ENCODE assay signal across 8 cellular contexts in the genomic region with DNA sequence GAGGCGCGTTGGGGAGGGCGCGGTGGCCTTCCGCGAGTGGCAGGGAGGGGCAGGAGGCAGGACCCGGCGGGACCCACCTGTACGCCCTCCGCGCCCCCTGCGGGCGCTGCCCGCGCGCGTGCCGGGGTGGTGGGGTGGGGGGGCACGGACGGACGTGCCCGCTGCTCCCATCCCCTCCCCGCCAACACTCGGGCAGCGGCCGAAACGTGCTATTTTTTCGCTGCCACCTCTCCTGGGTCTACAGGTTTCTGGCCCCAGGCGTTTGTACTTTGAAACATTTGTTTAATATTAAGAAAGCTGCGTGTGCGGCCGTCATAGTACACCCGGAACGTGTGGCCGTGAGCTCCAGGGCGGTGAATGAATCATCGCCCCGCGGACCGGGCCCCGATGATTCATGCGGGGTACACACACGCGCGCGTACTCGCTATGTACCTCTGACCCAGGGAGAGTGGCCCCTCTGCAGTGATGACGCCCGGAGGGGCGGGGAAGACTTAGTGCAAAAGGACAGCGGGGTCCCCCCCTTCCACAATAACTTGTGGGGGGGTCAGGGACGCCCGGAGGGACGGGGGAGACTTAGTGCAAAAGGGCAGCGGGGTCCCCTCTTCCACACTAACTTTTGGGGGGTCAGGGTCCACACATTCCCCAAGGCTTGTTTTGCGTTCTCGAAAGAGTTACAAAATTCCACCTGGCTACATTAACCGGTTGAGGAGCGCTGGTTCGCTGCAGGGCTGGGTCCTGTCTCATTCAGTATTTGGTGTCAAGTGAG. TPM values are rescaled to one million over a fixed set of nuclear protein-coding genes. Genes with fewer than 3 reads are reported as not detected.
DNase-seq lines count a peak whose midpoint lies in the region; ATAC-seq and TF ChIP-seq lines count a peak whose summit lies in the region.

No MANE protein-coding gene starts in this region.

- WGBS in esophagus, 2 donors = 4% methylated on average over 52 to 60 of the region's 60 CpGs

- H3K27ac ChIP-seq in esophagus (ENCODE audit: low read depth in 2 of 2, low read length in 1 of 2) (peak overlapping the region; percentile 86 to 94), muscle layer of colon (ENCODE audit: low read depth, low read length) (peak overlapping the region; percentile 76)

- no peaks in the 10 kb centered on the region for H3K27me3 Mint-ChIP-seq in activated T-cell treated with anti-CD3 and anti-CD28 coated beads, Interleukin-2, amount 50 U/mL, for 24 hours

- DNase-seq in GM10248 (ENCODE audit: extremely low spot score) (peak; percentile 45), NCI-H460 (ENCODE audit: extremely low read depth, low read depth) (peak; percentile 43), cerebellar nuclear complex (lab: John Stamatoyannopoulos, UW) (no peak)
- peak; percentile 77 for DNase-seq in activated T-cell treated with anti-CD3 and anti-CD28 coated beads, Interleukin-2, amount 50 U/mL, for 24 hours
- DNase-seq in stimulated activated CD8-positive, alpha-beta memory T cell treated with anti-CD3 and anti-CD28 coated beads, Interleukin-7, amount 100 ng/mL, for 1 hour (ENCODE audit: low read depth in 2 of 2) = peak; percentile 42 to 58

- no peak overlapping the region for H3K9ac ChIP-seq in muscle layer of colon (ENCODE audit: low read length)

- TF ChIP-seq CTCF in GM10248 (IDR thresholded peaks at IDR 0.05; ENCODE audit: control extremely low read depth, extremely low read depth, low read depth, missing control alignments) = no peak

- H3K9me3 Mint-ChIP-seq in activated T-cell treated with anti-CD3 and anti-CD28 coated beads, Interleukin-2, amount 50 U/mL, for 24 hours = peaks cover 10% of the 10 kb centered on the region

- H3K4me3 Mint-ChIP-seq in activated T-cell treated with anti-CD3 and anti-CD28 coated beads, Interleukin-2, amount 50 U/mL, for 24 hours = peak overlapping the region; percentile 87

- POLR2A ChIA-PET in GM10248 (lab: Yijun Ruan, JAX) = interaction anchor here (0.8 kb wide), 1 partner anchor 23 kb away, joined by 3 read pairs; no protein-coding TSS in a partner anchor

- H3K9me3 ChIP-seq in esophagus (ENCODE audit: control insufficient read depth in 2 of 2, insufficient read depth in 1 of 2, low read depth in 1 of 2, low read length in 1 of 2) (no peaks in the 10 kb centered on the region), muscle layer of colon (ENCODE audit: low read length) (no peaks in the 10 kb centered on the region)

- peaks cover 54% of the 10 kb centered on the region for H3K4me1 Mint-ChIP-seq in activated T-cell treated with anti-CD3 and anti-CD28 coated beads, Interleukin-2, amount 50 U/mL, for 24 hours (ENCODE audit: low read depth)

- CTCF ChIA-PET in GM10248 (lab: Yijun Ruan, JAX) = interaction anchor here (1.4 kb wide), 1 partner anchor 29 kb away, joined by 4 read pairs; no protein-coding TSS in a partner anchor

- no peaks in the 10 kb centered on the region for H3K36me3 ChIP-seq in esophagus (ENCODE audit: control insufficient read depth in 2 of 2, insufficient read depth in 2 of 2, low read length in 1 of 2)
- no peaks in the 10 kb centered on the region for H3K36me3 ChIP-seq in muscle layer of colon (ENCODE audit: insufficient read depth, low read length)

- H3K4me1 ChIP-seq in esophagus (ENCODE audit: control insufficient read depth in 2 of 2, insufficient read depth in 2 of 2, low read length in 1 of 2) (no peaks in the 10 kb centered on the region), muscle layer of colon (ENCODE audit: insufficient read depth, low read length) (peaks cover 17% of the 10 kb centered on the region)

- H3K4me3 ChIP-seq in esophagus (ENCODE audit: low read depth in 1 of 2, low read length in 2 of 2) (peak overlapping the region; percentile 74 to 79), muscle layer of colon (ENCODE audit: low read depth in 1 of 2, low read length in 2 of 2) (peak overlapping the region; percentile 55 to 93)

- ATAC-seq in HG02623 (IDR thresholded peaks at IDR 0.05; ENCODE audit: unreplicated experiment) = peak; percentile 16

- H3K27me3 ChIP-seq in esophagus (ENCODE audit: control insufficient read depth in 1 of 2, insufficient read depth in 2 of 2, low read length in 2 of 2) = no peaks in the 10 kb centered on the region
- H3K27me3 ChIP-seq in muscle layer of colon (ENCODE audit: control insufficient read depth in 1 of 2, insufficient read depth in 2 of 2, low read length in 2 of 2) = no peaks in the 10 kb centered on the region

- peak overlapping the region; percentile 96 for H3K27ac Mint-ChIP-seq in activated T-cell treated with anti-CD3 and anti-CD28 coated beads, Interleukin-2, amount 50 U/mL, for 24 hours

- H3K36me3 Mint-ChIP-seq in activated T-cell treated with anti-CD3 and anti-CD28 coated beads, Interleukin-2, amount 50 U/mL, for 24 hours (ENCODE audit: low read depth) = peaks cover 21% of the 10 kb centered on the region

RNA-seq across cellular contexts. Expression of a gene that starts 56.6 kb away (rescaled TPM):
- 49.5 and 51.4 TPM in 2 replicates for total RNA-seq in NCI-H460 (2014; rRNA removed; shearing (Covaris generic))
- polyA plus RNA-seq in NCI-H460 (2014; cell fraction: nucleus; rRNA removed) = 17.1 and 22.2 TPM in 2 replicates
- 10 to 100 TPM; 12.3 to 13.7 TPM for polyA plus RNA-seq in esophagus

Comparison
In these comparisons a context has a peak if more than half of its experiments do, and no peak if none do; other contexts are left out.
1. DNase-seq: peak in GM10248 (single experiment), NCI-H460 (single experiment), activated T-cell treated with anti-CD3 and anti-CD28 coated beads, Interleukin-2, amount 50 U/mL, for 24 hours (single experiment) and stimulated activated CD8-positive, alpha-beta memory T cell treated with anti-CD3 and anti-CD28 coated beads, Interleukin-7, amount 100 ng/mL, for 1 hour (2 of 2); none in cerebellar nuclear complex (0 of 2).